Comparison of ENCODE assay signal across 11 cellular contexts in the genomic region with DNA sequence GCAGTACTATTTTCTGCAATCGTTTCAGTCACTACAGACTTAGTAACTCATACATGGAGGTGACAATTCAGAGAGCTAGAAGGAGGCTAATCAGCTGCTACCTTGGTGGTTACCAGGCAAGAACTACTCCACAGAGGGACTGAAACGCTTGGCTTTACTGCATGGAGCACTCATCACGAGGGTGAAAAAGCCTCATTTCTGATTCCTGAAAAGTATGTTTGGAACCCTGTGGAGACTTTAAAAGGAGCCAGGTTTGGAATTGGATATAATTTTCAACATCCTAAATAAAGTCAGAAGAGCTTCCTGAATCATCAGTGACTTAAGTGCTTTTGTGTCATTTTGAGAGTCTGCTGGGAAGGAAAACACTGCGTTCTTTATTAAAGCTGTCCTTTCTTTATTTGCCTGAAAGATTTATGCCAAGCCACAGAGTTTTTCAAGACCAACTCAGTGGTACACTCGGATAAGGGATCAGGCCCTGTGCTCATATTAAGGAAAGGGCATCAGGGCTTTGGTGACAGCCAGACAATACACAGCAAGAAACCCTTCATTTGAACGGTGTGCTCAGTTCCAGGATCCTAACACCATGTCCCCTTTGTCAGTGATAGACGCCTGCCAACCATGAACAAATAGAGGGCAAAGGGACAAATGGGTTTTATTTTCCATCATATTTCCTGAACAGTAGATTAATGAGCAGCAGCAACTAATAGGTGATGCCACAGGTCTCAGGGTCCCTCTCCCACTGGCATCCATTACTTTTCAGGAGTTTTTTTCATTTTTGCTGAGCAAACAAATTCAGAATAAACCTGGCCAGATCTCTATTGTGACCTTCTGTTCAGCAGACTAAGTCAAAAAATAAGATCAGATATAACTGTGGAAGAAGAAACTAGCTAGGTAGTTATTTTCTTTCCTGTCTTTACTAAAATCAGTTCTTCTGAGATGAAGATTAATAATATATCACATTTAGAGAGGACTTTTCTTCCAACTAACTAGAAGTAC.
DNase-seq lines count a peak whose midpoint lies in the region; TF ChIP-seq lines count a peak whose summit lies in the region.
"Had no signal": no experiment of that assay in that cellular context is flagged by ENCODE, and none has a peak within 500 bp of the region (broad histone marks: within the 10 kb centered on the region; RNA-seq: fewer than 3 reads in every experiment).

No MANE protein-coding gene starts in this region.

- H3K27me3 ChIP-seq in esophagus muscularis mucosa (no peaks in the 10 kb centered on the region), uterus (no peaks in the 10 kb centered on the region)

- H3K9me3 ChIP-seq in esophagus muscularis mucosa (no peaks in the 10 kb centered on the region), uterus (no peaks in the 10 kb centered on the region)

- TF ChIP-seq POLR2A in esophagus muscularis mucosa (IDR thresholded peaks at IDR 0.05; ENCODE audit: low read depth), result no peak
- no peak for TF ChIP-seq POLR2A in uterus (IDR thresholded peaks at IDR 0.05)

- TF ChIP-seq EP300 in esophagus muscularis mucosa (IDR thresholded peaks at IDR 0.05), result no peak

- peaks cover 0 to 22% (median 9%) of the 10 kb centered on the region in 4 donors for H3K36me3 ChIP-seq in esophagus muscularis mucosa
- H3K36me3 ChIP-seq in uterus, result no peaks in the 10 kb centered on the region

- H3K27ac ChIP-seq in cingulate gyrus (ENCODE audit: low read depth, low read length), result peak overlapping the region; percentile 83
- no peak overlapping the region for H3K27ac ChIP-seq in esophagus muscularis mucosa (replicated peaks in 1 of 4)
- no peak overlapping the region for H3K27ac ChIP-seq in uterus
- H3K27ac ChIP-seq: C4-2B had no signal

- DNase-seq in Ammon's horn (ENCODE audit: low spot score), result peak; percentile 58
- peak; percentile 28 for DNase-seq in NCI-H2107 (lab: John Stamatoyannopoulos, UW)
- peak; percentile 68 for DNase-seq in midbrain (lab: John Stamatoyannopoulos, UW)
- DNase-seq in esophagus muscularis mucosa (ENCODE audit: extremely low spot score), result no peak
- DNase-seq in uterus, result no peak
- no peak for DNase-seq in dedifferentiated amniotic fluid mesenchymal stem cell (ENCODE audit: extremely low spot score)
- no peak for DNase-seq in NCI-H774 (lab: John Stamatoyannopoulos, UW)
- DNase-seq: NCI-H1436, small intestine had no signal

- H3K4me1 ChIP-seq in esophagus muscularis mucosa, result peaks cover 0 to 3% (median 0%) of the 10 kb centered on the region in 4 donors
- no peaks in the 10 kb centered on the region for H3K4me1 ChIP-seq in uterus

- intact Hi-C loops in esophagus muscularis mucosa (cut with DNase I), result no loop called here
- intact Hi-C loops in uterus (cut with DNase I; ENCODE audit: low total_unique reads), result no loop called here

- 74% methylated on average over 7 of the region's 7 CpGs for WGBS in esophagus muscularis mucosa

- TF ChIP-seq CTCF in esophagus muscularis mucosa (IDR thresholded peaks at IDR 0.05), result no peak
- TF ChIP-seq CTCF in uterus (IDR thresholded peaks at IDR 0.05), result no peak

- H3K4me3 ChIP-seq in esophagus muscularis mucosa (no peak overlapping the region), uterus (no peak overlapping the region)

Comparison
In these comparisons a context has a peak if more than half of its experiments do, and no peak if none do; other contexts are left out.
1. DNase-seq: peak in Ammon's horn (single experiment), NCI-H2107 (single experiment) and midbrain (single experiment); none in esophagus muscularis mucosa (single experiment), uterus (0 of 2), dedifferentiated amniotic fluid mesenchymal stem cell (single experiment) and NCI-H774 (single experiment).